In the genomic region with DNA sequence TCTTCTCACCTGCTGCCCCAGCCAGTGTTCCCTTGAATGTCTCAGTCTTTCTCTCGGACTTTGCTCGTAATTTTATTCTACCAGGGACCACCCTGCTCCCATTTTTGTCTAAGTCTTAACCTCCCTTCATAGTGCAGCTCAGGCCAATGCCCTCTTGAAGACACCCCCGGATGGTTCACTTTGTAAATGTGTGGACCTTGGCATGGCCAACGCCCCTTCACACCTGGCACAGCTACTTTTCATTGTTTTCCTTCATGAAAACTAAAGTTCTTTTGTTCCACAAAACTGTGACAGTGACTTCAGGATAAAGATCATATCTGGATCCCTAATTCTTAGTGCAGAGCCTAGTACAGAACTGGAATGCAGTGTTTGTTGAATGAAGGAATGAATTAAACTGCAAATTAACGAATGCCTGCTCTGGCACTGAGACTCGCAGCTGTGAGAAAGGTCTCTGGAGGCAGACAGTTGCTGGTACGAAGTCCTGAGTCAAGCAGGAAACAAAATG, we compare ENCODE assay signal across 8 cellular contexts. TPM values are rescaled to one million over a fixed set of nuclear protein-coding genes. Genes with fewer than 3 reads are reported as not detected.
DNase-seq lines count a peak whose midpoint lies in the region; ATAC-seq and TF ChIP-seq lines count a peak whose summit lies in the region.

No MANE protein-coding gene starts in this region.

- H4K20me1 ChIP-seq in smooth muscle cell (ENCODE audit: low read depth) = no peaks in the 10 kb centered on the region

- 25% methylated on average over 7 of the region's 7 CpGs for WGBS in smooth muscle cell (ENCODE audit: low lambda C conversion rate)

- no peaks in the 10 kb centered on the region for H3K9me3 ChIP-seq in smooth muscle cell (replicated peaks; ENCODE audit: low read depth)

- peak overlapping the region; percentile 98 for H3K27ac ChIP-seq in smooth muscle cell (ENCODE audit: low read depth)

- ATAC-seq in GM19023 (IDR thresholded peaks at IDR 0.05; ENCODE audit: unreplicated experiment) = peak; percentile 18
- ATAC-seq in HG02623 (IDR thresholded peaks at IDR 0.05; ENCODE audit: unreplicated experiment) = no peak

- H3K4me1 ChIP-seq in smooth muscle cell (ENCODE audit: low read depth) = peaks cover 12% of the 10 kb centered on the region

- H3K79me2 ChIP-seq in smooth muscle cell (ENCODE audit: low read depth) = no peaks in the 10 kb centered on the region

- no peaks in the 10 kb centered on the region for H3K27me3 ChIP-seq in smooth muscle cell (ENCODE audit: low read depth)

- peak overlapping the region; percentile 97 for H3K9ac ChIP-seq in smooth muscle cell (ENCODE audit: low read depth)

- no peaks in the 10 kb centered on the region for H3K36me3 ChIP-seq in smooth muscle cell (ENCODE audit: low read depth)

- H2AFZ ChIP-seq in smooth muscle cell (ENCODE audit: low read depth) = peak overlapping the region; percentile 89

- TF ChIP-seq CTCF in AG09309 (IDR thresholded peaks at IDR 0.05; ENCODE audit: control insufficient read depth, insufficient read depth, low read depth, low read length, missing control alignments) (no peak), LNCaP clone FGC (IDR thresholded peaks at IDR 0.05; ENCODE audit: control insufficient read depth, extremely low read depth, insufficient read depth) (no peak), fibroblast of pulmonary artery (IDR thresholded peaks at IDR 0.05; ENCODE audit: low read length, missing control alignments) (no peak), smooth muscle cell (IDR thresholded peaks at IDR 0.05; ENCODE audit: borderline replicate concordance, insufficient read depth, poor library complexity, severe bottlenecking) (no peak)

- peak overlapping the region; percentile 44 for H3K4me3 ChIP-seq in AG09309 (ENCODE audit: control insufficient read depth, low read depth, low read length)
- H3K4me3 ChIP-seq in LNCaP clone FGC (ENCODE audit: low read depth, low read length) = peak overlapping the region; percentile 79
- H3K4me3 ChIP-seq in fibroblast of pulmonary artery (replicated peaks; ENCODE audit: low read depth, low read length) = peak overlapping the region; percentile 83
- peak overlapping the region; percentile 94 for H3K4me3 ChIP-seq in smooth muscle cell

- H3K4me2 ChIP-seq in smooth muscle cell = peak overlapping the region; percentile 94

- DNase-seq in AG09309 (ENCODE audit: low read depth) (no peak), LNCaP clone FGC (ENCODE audit: low read depth) (no peak), fibroblast of pulmonary artery (ENCODE audit: low read depth) (no peak), smooth muscle cell (lab: John Stamatoyannopoulos, UW; ENCODE audit: unreplicated experiment) (no peak), NCI-H2107 (lab: John Stamatoyannopoulos, UW) (no peak), NCI-H146 treated with DMSO at 0.1 percent for 48 hours (lab: John Stamatoyannopoulos, UW; ENCODE audit: unreplicated experiment) (no peak)

- peaks cover 34% of the 10 kb centered on the region for H3F3A ChIP-seq in smooth muscle cell (ENCODE audit: low read depth)

RNA-seq across cellular contexts. Expression of gene RNASE4, which starts 3.5 kb away (rescaled TPM):
- total RNA-seq in smooth muscle cell = 34.8 and 41.8 TPM in 2 replicates
- 20.1 and 28.6 TPM in 2 replicates for polyA plus RNA-seq in smooth muscle cell

RNA-seq across cellular contexts. Expression of gene ANG, which starts 7.7 kb away (rescaled TPM):
- 7.1 and 13.8 TPM in 2 replicates for total RNA-seq in smooth muscle cell
- polyA plus RNA-seq in smooth muscle cell = 19.5 TPM in 2 replicates

RNA-seq across cellular contexts. Expression of gene OR6S1, which starts 39.4 kb away (rescaled TPM):
- not detected in 2 replicates for total RNA-seq in smooth muscle cell
- polyA plus RNA-seq in smooth muscle cell = not detected in 2 replicates

Comparison
In these comparisons a context has a peak if more than half of its experiments do, and no peak if none do; other contexts are left out.
1. H3K4me3 ChIP-seq: peak in every context shown above with its lines; median percentile 94 in smooth muscle cell; 83 in fibroblast of pulmonary artery; 79 in LNCaP clone FGC; 44 in AG09309.